ENCODE assay signal across 8 cellular contexts in genomic region chr6:96478695-96479094, GRCh38.
"Had no signal": no experiment of that assay in that cellular context is flagged by ENCODE, and none has a peak within 500 bp of the region (broad histone marks: within the 10 kb centered on the region; RNA-seq: fewer than 3 reads in every experiment).

No MANE protein-coding gene starts in this region.

- FAIRE-seq: G401.6, GM12878, GM12891, GM12892, GM18507, GM19239 had no signal

- ATAC-seq: GM12878 had no signal

- H3K4me3 ChIP-seq: GM12878 had no signal

- DNase-seq: GDM1, GF-D8 had no signal
